Comparison of ENCODE assay signal across 23 cellular contexts in genomic region chr22:41351011-41351410, GRCh38.
"Had no signal": no experiment of that assay in that cellular context is flagged by ENCODE, and none has a peak within 500 bp of the region (broad histone marks: within the 10 kb centered on the region; RNA-seq: fewer than 3 reads in every experiment).

No MANE protein-coding gene starts in this region.

- DNase-seq: activated CD4-positive, alpha-beta T cell treated with anti-CD3 and anti-CD28 coated beads for 4 hours; activated CD4-positive, alpha-beta T cell treated with anti-CD3 and anti-CD28 coated beads, Interleukin-2, amount 50 U/mL, for 48 hours; activated CD4-positive, CD25-positive, alpha-beta regulatory T cell; activated CD8-positive, alpha-beta memory T cell treated with anti-CD3 and anti-CD28 coated beads, Interleukin-2, amount 50 U/mL, for 48 hours; activated effector memory CD4-positive, alpha-beta T cell treated with Interleukin-2 at 50 U/mL for 16 hours; activated naive CD4-positive, alpha-beta T cell treated with anti-CD3 and anti-CD28 coated beads for 36 hours; activated naive CD8-positive, alpha-beta T cell treated with anti-CD3 and anti-CD28 coated beads, Interleukin-2, amount 10 ng/mL, durations not matched to agents 7 days and 5 days; activated T-cell treated with anti-CD3 and anti-CD28 coated beads, Interleukin-2, amount 50 U/mL, for 48 hours; anterior cingulate cortex; body of pancreas; effector CD4-positive, alpha-beta T cell; head of caudate nucleus; islet precursor cell; left cardiac atrium; mesendoderm; naive thymus-derived CD4-positive, alpha-beta T cell; right cardiac atrium; stimulated activated CD4-positive, alpha-beta T cell treated with anti-CD3 and anti-CD28 coated beads, Interleukin-12 subunit alpha, Interleukin-12 subunit beta, amount 100 ng/mL, for 4 hours; transverse colon; uterus had no signal

- H3K9ac ChIP-seq: parathyroid adenoma had no signal

- H3K27me3 ChIP-seq: body of pancreas, neutrophil, transverse colon, uterus had no signal

- H2AFZ ChIP-seq: parathyroid adenoma had no signal

- H3K4me1 ChIP-seq: body of pancreas, parathyroid adenoma, uterus had no signal

- ATAC-seq: body of pancreas; naive thymus-derived CD4-positive, alpha-beta T cell; stimulated activated effector memory CD8-positive, alpha-beta T cell treated with anti-CD3 and anti-CD28 coated beads, Interleukin-12 subunit alpha, Interleukin-12 subunit beta, amount 100 ng/mL, for 72 hours had no signal

- H3K27ac ChIP-seq: body of pancreas, neutrophil, parathyroid adenoma, uterus had no signal

- H3K36me3 ChIP-seq: uterus had no signal

- H3K79me2 ChIP-seq: parathyroid adenoma had no signal

- H3K4me3 ChIP-seq: body of pancreas, transverse colon, uterus had no signal

- H3K9me3 ChIP-seq: body of pancreas, neutrophil, transverse colon, uterus had no signal
